In genomic region chr7:31052504-31052840, GRCh38 we compare ENCODE assay signal across 15 cellular contexts. TPM values are rescaled to one million over a fixed set of nuclear protein-coding genes. Genes with fewer than 3 reads are reported as not detected.
A peak's percentile ranks its signal among the peaks of the same experiment; 100 is the strongest.
DNase-seq lines count a peak whose midpoint lies in the region; ATAC-seq and TF ChIP-seq lines count a peak whose summit lies in the region.
"Had no signal": no experiment of that assay in that cellular context is flagged by ENCODE, and none has a peak within 500 bp of the region (broad histone marks: within the 10 kb centered on the region; RNA-seq: fewer than 3 reads in every experiment).

No MANE protein-coding gene starts in this region.

- H3K9ac ChIP-seq in neuronal stem cell (ENCODE audit: low read depth, low read length, poor library complexity) = peak overlapping the region; percentile 85

- 0 to 10% methylated on average over 2 to 25 of the region's 47 CpGs for WGBS in esophagus squamous epithelium, 2 donors
- no CpG with 5 or more reads among the region's 47 CpGs for WGBS in neuronal stem cell (ENCODE audit: extremely low coverage in 2 of 2, insufficient read length in 2 of 2, insufficient replicate concordance in 1 of 2), 2 donors

- no peaks in the 10 kb centered on the region for H3K9me3 Mint-ChIP-seq in Caco-2 (ENCODE audit: unreplicated experiment)
- H3K9me3 Mint-ChIP-seq: activated B cell treated with CpG ODN at 0.5 μM for 24 hours; activated T-cell treated with anti-CD3 and anti-CD28 coated beads, Interleukin-2, amount 50 U/mL, for 4 hours; naive B cell had no signal

- H2AK5ac ChIP-seq in neuronal stem cell (ENCODE audit: low read depth, low read length) = no peak overlapping the region

- H3K14ac ChIP-seq in neuronal stem cell (ENCODE audit: low read length) = peak overlapping the region; percentile 41

- H3K4me1 ChIP-seq in left ventricle myocardium inferior (peaks cover 36% of the 10 kb centered on the region), esophagus squamous epithelium (peaks cover 5 to 17% (median 9%) of the 10 kb centered on the region in 3 donors), neuronal stem cell (ENCODE audit: control insufficient read depth in 2 of 2, insufficient read depth in 1 of 2, low read depth in 1 of 2, low read length in 2 of 2) (peaks cover 3 to 6% of the 10 kb centered on the region in 2 donors), uterus (peaks cover 0 to 3% of the 10 kb centered on the region in 2 donors), Caco-2 (no peaks in the 10 kb centered on the region)

- no peaks in the 10 kb centered on the region for H3K4me1 Mint-ChIP-seq in Caco-2 (ENCODE audit: low read depth, unreplicated experiment)
- H3K4me1 Mint-ChIP-seq: activated B cell treated with CpG ODN at 0.5 μM for 24 hours had no signal

- no peaks in the 10 kb centered on the region for H3K36me3 ChIP-seq in left ventricle myocardium inferior
- H3K36me3 ChIP-seq in esophagus squamous epithelium = no peaks in the 10 kb centered on the region
- H3K36me3 ChIP-seq in neuronal stem cell (replicated peaks in 1 of 2; ENCODE audit: control insufficient read depth in 2 of 2, insufficient read depth in 2 of 2, low read length in 2 of 2) = no peaks in the 10 kb centered on the region
- H3K36me3 ChIP-seq in uterus = no peaks in the 10 kb centered on the region
- H3K36me3 ChIP-seq in Caco-2 (ENCODE audit: control insufficient read depth, insufficient read depth, low read length) = no peaks in the 10 kb centered on the region

- no peak for ATAC-seq in HG03442 (IDR thresholded peaks at IDR 0.05; ENCODE audit: unreplicated experiment)
- ATAC-seq: K562 had no signal

- no peaks in the 10 kb centered on the region for H3K79me1 ChIP-seq in neuronal stem cell (ENCODE audit: low read depth, low read length)

- H2BK15ac ChIP-seq in neuronal stem cell (ENCODE audit: low read length) = peak overlapping the region; percentile 32

- H3K9me3 ChIP-seq in left ventricle myocardium inferior (replicated peaks) = no peaks in the 10 kb centered on the region
- H3K9me3 ChIP-seq in esophagus squamous epithelium = no peaks in the 10 kb centered on the region
- no peaks in the 10 kb centered on the region for H3K9me3 ChIP-seq in neuronal stem cell (replicated peaks in 1 of 2; ENCODE audit: control insufficient read depth in 2 of 2, insufficient read depth in 1 of 2, low read depth in 1 of 2, low read length in 2 of 2)
- no peaks in the 10 kb centered on the region for H3K9me3 ChIP-seq in uterus
- H3K9me3 ChIP-seq in Caco-2 = no peaks in the 10 kb centered on the region

- H3K36me3 Mint-ChIP-seq in Caco-2 (ENCODE audit: insufficient read depth, unreplicated experiment) = no peaks in the 10 kb centered on the region

- peak overlapping the region; percentile 11 for H2BK120ac ChIP-seq in neuronal stem cell (ENCODE audit: low read depth, low read length)

- no peak overlapping the region for H4K8ac ChIP-seq in neuronal stem cell (ENCODE audit: low read depth, low read length)

- H3K4me2 ChIP-seq in neuronal stem cell (ENCODE audit: insufficient read depth, low read length, poor library complexity, severe bottlenecking) = peak overlapping the region; percentile 99

- no peak for DNase-seq in left ventricle myocardium inferior
- DNase-seq in cardiac septum (ENCODE audit: low spot score) = no peak
- no peak for DNase-seq in esophagus squamous epithelium (lab: John Stamatoyannopoulos, UW)
- no peak for DNase-seq in neuronal stem cell (ENCODE audit: low spot score)
- no peak for DNase-seq in uterus
- DNase-seq in HCEC 1CT = no peak
- no peak for DNase-seq in Caco-2
- DNase-seq: activated B cell treated with CpG ODN at 0.5 μM for 24 hours; activated T-cell treated with anti-CD3 and anti-CD28 coated beads, Interleukin-2, amount 50 U/mL, for 4 hours; naive B cell; NCI-H187; NK-92 treated with Interleukin-12 subunit alpha and Interleukin-12 subunit beta, amount 100 ng/mL, for 24 hours had no signal

- TF ChIP-seq POLR2A in esophagus squamous epithelium (IDR thresholded peaks at IDR 0.05) = no peak
- no peak for TF ChIP-seq POLR2A in uterus (IDR thresholded peaks at IDR 0.05)

- H4K91ac ChIP-seq in neuronal stem cell (ENCODE audit: low read depth, low read length, poor library complexity) = no peak overlapping the region

- no TSS peak for BruUV-seq in Caco-2 (replicated peaks; lab: Mats Ljungman, UMichigan)

- POLR2A ChIA-PET in Caco-2 (lab: Charles Lee) = no interaction called here

- H2AFZ ChIP-seq in neuronal stem cell (ENCODE audit: low read length) = peak overlapping the region; percentile 87

- CTCF ChIA-PET in Caco-2 (lab: Charles Lee) = no interaction called here

- H3K4ac ChIP-seq in neuronal stem cell (ENCODE audit: low read length) = peak overlapping the region; percentile 13

- TF ChIP-seq CTCF in left ventricle myocardium inferior (IDR thresholded peaks at IDR 0.05; ENCODE audit: borderline replicate concordance) (no peak), esophagus squamous epithelium (IDR thresholded peaks at IDR 0.05) (no peak), uterus (IDR thresholded peaks at IDR 0.05) (no peak), Caco-2 (IDR thresholded peaks at IDR 0.05; ENCODE audit: insufficient read depth in 1 of 2, low read depth in 1 of 2, low read length in 1 of 2, severe bottlenecking in 1 of 2, unreplicated experiment in 1 of 2) (no peak)

- peak overlapping the region; percentile 72 for H3K4me3 ChIP-seq in left ventricle myocardium inferior
- H3K4me3 ChIP-seq in esophagus squamous epithelium = peak overlapping the region in 3 of 4 donors; percentile 34 to 61 (median 47)
- peak overlapping the region; percentile 39 to 84 for H3K4me3 ChIP-seq in neuronal stem cell (ENCODE audit: low read length in 2 of 2)
- H3K4me3 ChIP-seq in uterus = peak overlapping the region; percentile 24 to 33
- no peak overlapping the region for H3K4me3 ChIP-seq in Caco-2 (ENCODE audit: low read depth, low read length)
- H3K4me3 ChIP-seq: K562 had no signal

- no peak overlapping the region for H3K4me3 Mint-ChIP-seq in Caco-2 (ENCODE audit: unreplicated experiment)
- H3K4me3 Mint-ChIP-seq: activated B cell treated with CpG ODN at 0.5 μM for 24 hours; activated T-cell treated with anti-CD3 and anti-CD28 coated beads, Interleukin-2, amount 50 U/mL, for 4 hours; naive B cell had no signal

- H3K27me3 ChIP-seq in left ventricle myocardium inferior (ENCODE audit: low read depth) (peaks cover 66% of the 10 kb centered on the region), esophagus squamous epithelium (peaks cover 0 to 93% (median 15%) of the 10 kb centered on the region in 4 donors), neuronal stem cell (ENCODE audit: control insufficient read depth in 3 of 3, insufficient read depth in 3 of 3, low read depth in 1 of 3, low read length in 3 of 3) (peaks cover 7 to 59% (median 38%) of the 10 kb centered on the region in 3 experiments), uterus (peaks cover 0 to 3% of the 10 kb centered on the region in 2 donors), Caco-2 (replicated peaks; ENCODE audit: control insufficient read depth, insufficient read depth, low read length) (peaks cover 2% of the 10 kb centered on the region; the same call in 1 of the 2 replicates)

- H3K27me3 Mint-ChIP-seq in Caco-2 (ENCODE audit: insufficient read depth, unreplicated experiment) = peaks cover 23% of the 10 kb centered on the region

- intact Hi-C loops in left ventricle myocardium inferior (cut with micrococcal nuclease) (no loop called here), cardiac septum (cut with DNase I) (no loop called here), esophagus squamous epithelium (cut with DNase I) (no loop called here), uterus (cut with DNase I; ENCODE audit: low total_unique reads) (no loop called here), Caco-2 (cut with micrococcal nuclease; ENCODE audit: unreplicated experiment) (no loop called here)

- H3K23ac ChIP-seq in neuronal stem cell (ENCODE audit: low read depth, low read length, poor library complexity) = peak overlapping the region; percentile 69

- no peak overlapping the region for H2BK5ac ChIP-seq in neuronal stem cell (ENCODE audit: low read length)

- no peak overlapping the region for H3K27ac Mint-ChIP-seq in Caco-2 (ENCODE audit: unreplicated experiment)
- H3K27ac Mint-ChIP-seq: activated B cell treated with CpG ODN at 0.5 μM for 24 hours, naive B cell had no signal

- H3K27ac ChIP-seq in left ventricle myocardium inferior (replicated peaks) (peak overlapping the region; percentile 69), esophagus squamous epithelium (peak overlapping the region in 1 of 4 donors; percentile 52), neuronal stem cell (replicated peaks; ENCODE audit: low read length) (no peak overlapping the region), uterus (no peak overlapping the region)
- H3K27ac ChIP-seq: epithelial cell of prostate had no signal

- H2BK12ac ChIP-seq in neuronal stem cell (ENCODE audit: low read length) = no peak overlapping the region

- peak overlapping the region; percentile 98 for H3K18ac ChIP-seq in neuronal stem cell (ENCODE audit: low read length)

RNA-seq across cellular contexts. Expression of gene ADCYAP1R1, which starts 0.4 kb away (rescaled TPM):
- total RNA-seq in left ventricle myocardium inferior (2.5 TPM), cardiac septum (1.4 TPM), esophagus squamous epithelium (10 to 100 TPM in 1 of 4 donors, under 1 TPM in 3; 0.15 to 10.5 (median 0.20) TPM), uterus (10 to 100 TPM in 1 of 4 donors, 1 to 10 TPM in 3; 3.1 to 22.0 (median 6.7) TPM), Caco-2 (2022) (not detected in 2 replicates)
- 4.0 TPM for polyA plus RNA-seq in neuronal stem cell (2013, experiment 1 of 2)
- 3.9 TPM for polyA plus RNA-seq in neuronal stem cell (2013, experiment 2 of 2)
- total RNA-seq: activated B cell treated with CpG ODN at 0.5 μM for 24 hours; activated T-cell treated with anti-CD3 and anti-CD28 coated beads, Interleukin-2, amount 50 U/mL, for 4 hours; K562 had no signal
